1 cellular context compared by ENCODE assay signal in the genomic region with DNA sequence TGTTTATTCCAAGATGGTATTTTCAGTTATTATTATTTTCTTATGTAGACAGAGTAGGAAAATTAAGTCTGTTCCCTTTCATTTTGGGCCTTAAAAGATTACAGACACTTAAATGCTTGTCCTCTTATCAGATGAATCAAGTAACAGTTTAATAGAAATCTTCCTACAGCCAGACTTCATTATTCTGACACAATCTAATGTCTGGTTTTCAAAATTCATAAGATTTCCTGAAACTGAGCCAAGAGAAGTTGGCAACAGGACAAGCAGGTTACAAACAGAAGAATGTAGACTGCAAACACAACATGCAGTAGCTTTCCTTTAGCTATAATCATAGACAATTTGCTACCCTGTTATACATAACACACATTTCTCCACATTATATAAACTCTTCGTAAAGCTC.
TF ChIP-seq lines count a peak whose summit lies in the region.

No MANE protein-coding gene starts in this region.

TF ChIP-seq in endothelial cell of umbilical vein, 7 proteins besides CTCF, POLR2A, EP300 and RAD21:
- TF ChIP-seq, protein P1, sequence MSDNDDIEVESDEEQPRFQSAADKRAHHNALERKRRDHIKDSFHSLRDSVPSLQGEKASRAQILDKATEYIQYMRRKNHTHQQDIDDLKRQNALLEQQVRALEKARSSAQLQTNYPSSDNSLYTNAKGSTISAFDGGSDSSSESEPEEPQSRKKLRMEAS (IDR thresholded peaks at IDR 0.05; ENCODE audit: insufficient read depth, insufficient read length): no peak
- no peak for TF ChIP-seq MYC (IDR thresholded peaks at IDR 0.05; ENCODE audit: low read depth, low read length)
- TF ChIP-seq POLR2AphosphoS5 (IDR thresholded peaks at IDR 0.05; ENCODE audit: insufficient read depth, low read depth, low read length): no peak
- no peak for TF ChIP-seq JUN (IDR thresholded peaks at IDR 0.05; ENCODE audit: borderline replicate concordance, insufficient read depth, insufficient read length, low read depth)
- TF ChIP-seq GATA2 (IDR thresholded peaks at IDR 0.05; ENCODE audit: insufficient read depth, insufficient read length, low read depth, low read length): no peak
- no peak for TF ChIP-seq FOS (IDR thresholded peaks at IDR 0.05; ENCODE audit: borderline replicate concordance, insufficient read depth, low read length)
- TF ChIP-seq EZH2 (IDR thresholded peaks at IDR 0.05; ENCODE audit: borderline replicate concordance, low read depth, low read length, severe bottlenecking): no peak
TF ChIP-seq in endothelial cell of umbilical vein: peak in this region for 0.
